Comparison of ENCODE assay signal across 20 cellular contexts in the genomic region with DNA sequence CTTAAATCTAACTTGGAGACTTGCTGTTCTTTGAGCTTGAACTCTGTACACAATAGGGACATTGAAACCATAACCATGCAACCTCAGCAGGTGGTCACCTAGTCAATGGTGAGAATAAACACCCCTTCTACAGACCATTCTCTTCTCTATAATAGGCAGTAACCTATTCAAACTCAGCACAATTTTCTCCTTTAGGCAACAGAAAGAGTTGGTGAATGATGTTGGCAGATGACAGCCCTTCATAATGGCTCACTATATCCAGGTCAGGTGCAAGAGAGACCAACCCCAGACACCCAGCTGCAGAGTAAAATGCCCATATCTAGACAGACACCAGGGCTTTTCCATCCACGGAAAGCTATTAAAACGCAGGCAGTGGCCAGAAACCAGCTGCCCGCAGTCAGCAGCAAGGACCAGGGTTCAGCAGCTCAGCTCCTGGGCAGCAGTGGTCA.
DNase-seq lines count a peak whose midpoint lies in the region; ATAC-seq, FAIRE-seq and TF ChIP-seq lines count a peak whose summit lies in the region.
"Had no signal": no experiment of that assay in that cellular context is flagged by ENCODE, and none has a peak within 500 bp of the region (broad histone marks: within the 10 kb centered on the region; RNA-seq: fewer than 3 reads in every experiment).

No MANE protein-coding gene starts in this region.

- peaks cover 44% of the 10 kb centered on the region for H3K36me3 Mint-ChIP-seq in activated CD4-positive, alpha-beta memory T cell treated with anti-CD3 and anti-CD28 coated beads for 36 hours
- peaks cover 75% of the 10 kb centered on the region for H3K36me3 Mint-ChIP-seq in activated CD4-positive, alpha-beta memory T cell treated with anti-CD3 and anti-CD28 coated beads, Interleukin-2, amount 10 ng/mL, durations not matched to agents 7 days and 5 days (ENCODE audit: low read depth)
- H3K36me3 Mint-ChIP-seq in T-helper 17 cell (ENCODE audit: low read depth): peaks cover 21% of the 10 kb centered on the region
- H3K36me3 Mint-ChIP-seq in progenitor cell of endocrine pancreas (ENCODE audit: insufficient read depth): peaks cover 51% of the 10 kb centered on the region

- DNase-seq in activated CD4-positive, alpha-beta memory T cell treated with anti-CD3 and anti-CD28 coated beads for 36 hours: no peak
- no peak for DNase-seq in activated CD4-positive, alpha-beta memory T cell treated with anti-CD3 and anti-CD28 coated beads, Interleukin-2, amount 10 ng/mL, durations not matched to agents 7 days and 5 days
- DNase-seq in NCI-H146 (lab: John Stamatoyannopoulos, UW): peak; percentile 98
- DNase-seq in T-helper 17 cell: no peak
- DNase-seq in progenitor cell of endocrine pancreas (ENCODE audit: low spot score, unreplicated experiment): no peak
- DNase-seq in stimulated activated naive CD4-positive, alpha-beta T cell (lab: John Stamatoyannopoulos, UW): no peak
- no peak for DNase-seq in brain microvascular endothelial cell
- no peak for DNase-seq in GM19239 (ENCODE audit: insufficient read length, low spot score)
- DNase-seq: ACHN; activated CD8-positive, alpha-beta memory T cell treated with anti-CD3 and anti-CD28 coated beads, Interleukin-2, amount 10 ng/mL, durations not matched to agents 7 days and 5 days; central memory CD4-positive, alpha-beta T cell; GM23248; mesendoderm; NCI-H1048; stimulated activated CD4-positive, alpha-beta T cell treated with anti-CD3 and anti-CD28 coated beads, Interleukin-4, amount 100 ng/mL, for 4 hours had no signal

- POLR2A ChIA-PET in activated CD4-positive, alpha-beta memory T cell treated with anti-CD3 and anti-CD28 coated beads for 36 hours (lab: Charles Lee): no interaction called here
- POLR2A ChIA-PET in activated CD4-positive, alpha-beta memory T cell treated with anti-CD3 and anti-CD28 coated beads, Interleukin-2, amount 10 ng/mL, durations not matched to agents 7 days and 5 days (lab: Charles Lee): interaction anchor here (5.0 kb wide), 1 partner anchor 13 kb away, joined by 20 read pairs; no protein-coding TSS in a partner anchor

- no peaks in the 10 kb centered on the region for H3K27me3 ChIP-seq in brain microvascular endothelial cell (replicated peaks)
- H3K27me3 ChIP-seq: SJSA1, vagina had no signal

- peak overlapping the region; percentile 43 for H3K27ac Mint-ChIP-seq in activated CD4-positive, alpha-beta memory T cell treated with anti-CD3 and anti-CD28 coated beads for 36 hours
- no peak overlapping the region for H3K27ac Mint-ChIP-seq in activated CD4-positive, alpha-beta memory T cell treated with anti-CD3 and anti-CD28 coated beads, Interleukin-2, amount 10 ng/mL, durations not matched to agents 7 days and 5 days
- peak overlapping the region; percentile 90 for H3K27ac Mint-ChIP-seq in T-helper 17 cell
- H3K27ac Mint-ChIP-seq in progenitor cell of endocrine pancreas: peak overlapping the region; percentile 59
- H3K27ac Mint-ChIP-seq: activated CD8-positive, alpha-beta memory T cell treated with anti-CD3 and anti-CD28 coated beads, Interleukin-2, amount 10 ng/mL, durations not matched to agents 7 days and 5 days; IgD-negative memory B cell; stimulated activated memory B cell treated with anti-CD40 and anti-IgM and Interleukin-4, amounts not matched to agents 10 μg/mL and 1 μg/mL and 100 μg/mL, for 72 hours had no signal

- H3K27ac ChIP-seq in brain microvascular endothelial cell: no peak overlapping the region
- H3K27ac ChIP-seq: GM23248, SJSA1, vagina had no signal

- H3K9me3 ChIP-seq in T-helper 17 cell (ENCODE audit: control insufficient read depth, low read length, poor library complexity, severe bottlenecking): no peaks in the 10 kb centered on the region
- H3K9me3 ChIP-seq: SJSA1, vagina had no signal

- no peak for TF ChIP-seq CTCF in progenitor cell of endocrine pancreas (IDR thresholded peaks at IDR 0.05; ENCODE audit: unreplicated experiment)
- TF ChIP-seq CTCF in brain microvascular endothelial cell (IDR thresholded peaks at IDR 0.05; ENCODE audit: low read depth, low read length, missing control alignments): no peak

- in situ Hi-C loops in brain microvascular endothelial cell (cut with HindIII; ENCODE audit: low pct_ligation_motif_present, low sequenced_read_pairs): no loop called here

- ATAC-seq in T-helper 17 cell: no peak
- ATAC-seq: activated CD8-positive, alpha-beta memory T cell treated with anti-CD3 and anti-CD28 coated beads, Interleukin-2, amount 10 ng/mL, durations not matched to agents 7 days and 5 days; activated naive CD4-positive, alpha-beta T cell treated with anti-CD3 and anti-CD28 coated beads, Interleukin-2, amount 50 U/mL, for 72 hours; stimulated activated memory B cell treated with anti-CD40 and anti-IgM and Interleukin-4, amounts not matched to agents 10 μg/mL and 1 μg/mL and 100 μg/mL, for 72 hours had no signal

- H3K9me3 Mint-ChIP-seq in activated CD4-positive, alpha-beta memory T cell treated with anti-CD3 and anti-CD28 coated beads for 36 hours: no peaks in the 10 kb centered on the region
- no peaks in the 10 kb centered on the region for H3K9me3 Mint-ChIP-seq in activated CD4-positive, alpha-beta memory T cell treated with anti-CD3 and anti-CD28 coated beads, Interleukin-2, amount 10 ng/mL, durations not matched to agents 7 days and 5 days
- no peaks in the 10 kb centered on the region for H3K9me3 Mint-ChIP-seq in progenitor cell of endocrine pancreas (ENCODE audit: low read depth)
- H3K9me3 Mint-ChIP-seq: activated naive CD4-positive, alpha-beta T cell treated with anti-CD3 and anti-CD28 coated beads, Interleukin-2, amount 50 U/mL, for 72 hours; IgD-negative memory B cell; stimulated activated memory B cell treated with anti-CD40 and anti-IgM and Interleukin-4, amounts not matched to agents 10 μg/mL and 1 μg/mL and 100 μg/mL, for 72 hours had no signal

- no peak for FAIRE-seq in GM19239 (lab: Jason Lieb, UNC)

- H3K4me3 Mint-ChIP-seq in activated CD4-positive, alpha-beta memory T cell treated with anti-CD3 and anti-CD28 coated beads for 36 hours: no peak overlapping the region
- H3K4me3 Mint-ChIP-seq in activated CD4-positive, alpha-beta memory T cell treated with anti-CD3 and anti-CD28 coated beads, Interleukin-2, amount 10 ng/mL, durations not matched to agents 7 days and 5 days: no peak overlapping the region
- H3K4me3 Mint-ChIP-seq in T-helper 17 cell (no peak overlapping the region), progenitor cell of endocrine pancreas (ENCODE audit: low read depth) (no peak overlapping the region)
- H3K4me3 Mint-ChIP-seq: activated CD8-positive, alpha-beta memory T cell treated with anti-CD3 and anti-CD28 coated beads, Interleukin-2, amount 10 ng/mL, durations not matched to agents 7 days and 5 days; IgD-negative memory B cell; stimulated activated memory B cell treated with anti-CD40 and anti-IgM and Interleukin-4, amounts not matched to agents 10 μg/mL and 1 μg/mL and 100 μg/mL, for 72 hours had no signal

- H3K27me3 Mint-ChIP-seq in activated CD4-positive, alpha-beta memory T cell treated with anti-CD3 and anti-CD28 coated beads for 36 hours: no peaks in the 10 kb centered on the region
- no peaks in the 10 kb centered on the region for H3K27me3 Mint-ChIP-seq in activated CD4-positive, alpha-beta memory T cell treated with anti-CD3 and anti-CD28 coated beads, Interleukin-2, amount 10 ng/mL, durations not matched to agents 7 days and 5 days
- no peaks in the 10 kb centered on the region for H3K27me3 Mint-ChIP-seq in T-helper 17 cell
- H3K27me3 Mint-ChIP-seq in progenitor cell of endocrine pancreas: no peaks in the 10 kb centered on the region
- H3K27me3 Mint-ChIP-seq: activated CD8-positive, alpha-beta memory T cell treated with anti-CD3 and anti-CD28 coated beads, Interleukin-2, amount 10 ng/mL, durations not matched to agents 7 days and 5 days; IgD-negative memory B cell; stimulated activated memory B cell treated with anti-CD40 and anti-IgM and Interleukin-4, amounts not matched to agents 10 μg/mL and 1 μg/mL and 100 μg/mL, for 72 hours had no signal

- CTCF ChIA-PET in activated CD4-positive, alpha-beta memory T cell treated with anti-CD3 and anti-CD28 coated beads for 36 hours (lab: Charles Lee): no interaction called here
- CTCF ChIA-PET in activated CD4-positive, alpha-beta memory T cell treated with anti-CD3 and anti-CD28 coated beads, Interleukin-2, amount 10 ng/mL, durations not matched to agents 7 days and 5 days (lab: Charles Lee): no interaction called here

- peaks cover 52% of the 10 kb centered on the region for H3K4me1 Mint-ChIP-seq in activated CD4-positive, alpha-beta memory T cell treated with anti-CD3 and anti-CD28 coated beads for 36 hours (ENCODE audit: low read depth)
- peaks cover 53% of the 10 kb centered on the region for H3K4me1 Mint-ChIP-seq in activated CD4-positive, alpha-beta memory T cell treated with anti-CD3 and anti-CD28 coated beads, Interleukin-2, amount 10 ng/mL, durations not matched to agents 7 days and 5 days
- H3K4me1 Mint-ChIP-seq in T-helper 17 cell (peaks cover 55% of the 10 kb centered on the region), progenitor cell of endocrine pancreas (ENCODE audit: low read depth) (peaks cover 32% of the 10 kb centered on the region)
- H3K4me1 Mint-ChIP-seq: stimulated activated memory B cell treated with anti-CD40 and anti-IgM and Interleukin-4, amounts not matched to agents 10 μg/mL and 1 μg/mL and 100 μg/mL, for 72 hours had no signal

- peaks cover 2% of the 10 kb centered on the region for H3K36me3 ChIP-seq in brain microvascular endothelial cell (replicated peaks)
- H3K36me3 ChIP-seq: SJSA1 had no signal

- H3K4me3 ChIP-seq in brain microvascular endothelial cell (ENCODE audit: low read depth, low read length): no peak overlapping the region
- H3K4me3 ChIP-seq: GM23248, SJSA1, vagina had no signal

- intact Hi-C loops in activated CD4-positive, alpha-beta memory T cell treated with anti-CD3 and anti-CD28 coated beads for 36 hours (cut with micrococcal nuclease): no loop called here
